ENCODE assay signal across 19 cellular contexts in genomic region chr15:71104636-71105035, GRCh38.
"Had no signal": no experiment of that assay in that cellular context is flagged by ENCODE, and none has a peak within 500 bp of the region (broad histone marks: within the 10 kb centered on the region; RNA-seq: fewer than 3 reads in every experiment).

No MANE protein-coding gene starts in this region.

- H3K4me3 Mint-ChIP-seq: mesothelial cell of epicardium had no signal

- H3K4me3 ChIP-seq: coronary artery, dorsolateral prefrontal cortex, esophagus muscularis mucosa, gastroesophageal sphincter, heart right ventricle, left lung, lower lobe of right lung, mucosa of descending colon had no signal

- H3K36me3 ChIP-seq: esophagus muscularis mucosa, gastroesophageal sphincter, heart right ventricle, left lung, lower lobe of right lung had no signal

- H3K27ac ChIP-seq: coronary artery, dorsolateral prefrontal cortex, esophagus muscularis mucosa, foreskin keratinocyte, gastroesophageal sphincter, heart right ventricle, left lung, lower lobe of right lung had no signal

- H3K27me3 ChIP-seq: esophagus muscularis mucosa, foreskin keratinocyte, gastroesophageal sphincter, heart right ventricle, left lung had no signal

- H3K27ac Mint-ChIP-seq: mesothelial cell of epicardium had no signal

- H3K9me3 ChIP-seq: esophagus muscularis mucosa, gastroesophageal sphincter, heart right ventricle, left lung, lower lobe of right lung, mucosa of descending colon had no signal

- H3K36me3 Mint-ChIP-seq: mesothelial cell of epicardium had no signal

- DNase-seq: dermis blood vessel endothelial cell; dorsolateral prefrontal cortex; effector CD4-positive, alpha-beta T cell; effector memory CD4-positive, alpha-beta T cell; foreskin keratinocyte; heart right ventricle; hippocampal formation; kidney; kidney glomerular epithelial cell; left colon; left lung; left ventricle myocardium superior; lower lobe of right lung; mesenchymal stem cell; mucosa of descending colon had no signal

- H3K4me1 ChIP-seq: esophagus muscularis mucosa, gastroesophageal sphincter, heart right ventricle, left lung, lower lobe of right lung had no signal

- ATAC-seq: foreskin keratinocyte, gastroesophageal sphincter, heart right ventricle, left colon, left lung, left ventricle myocardium superior, lower lobe of right lung, mucosa of descending colon had no signal
